Comparison of ENCODE assay signal across 1 cellular context in genomic region chr15:59688888-59689625, GRCh38.
TF ChIP-seq lines count a peak whose summit lies in the region.

BNIP2 (minus strand) TSS chr15:59689320; CDS start chr15:59682457, 6,863 bp downstream.

TF ChIP-seq in HepG2, 621 proteins besides CTCF, POLR2A, EP300 and RAD21 (continued from another document and continues in another):
- TF ChIP-seq ZNF740 (CRISPR knock-in tag; IDR thresholded peaks at IDR 0.05) = no peak; the same call in 1 of the 2 replicates
- TF ChIP-seq ESRRA (CRISPR knock-in tag; IDR thresholded peaks at IDR 0.05; ENCODE audit: low read depth) = no peak
- TF ChIP-seq JARID2 (CRISPR knock-in tag; IDR thresholded peaks at IDR 0.05; ENCODE audit: insufficient replicate concordance) = no peak
- no peak for TF ChIP-seq ZNF678 (CRISPR knock-in tag; IDR thresholded peaks at IDR 0.05)
- no peak for TF ChIP-seq POLR2AphosphoS2 (IDR thresholded peaks at IDR 0.05; ENCODE audit: low read depth, low read length)
- peak; percentile 57; the same call in 1 of the 2 replicates for TF ChIP-seq HDAC2 (CRISPR knock-in tag; IDR thresholded peaks at IDR 0.05)
- no peak for TF ChIP-seq ATF5 (CRISPR knock-in tag; IDR thresholded peaks at IDR 0.05; ENCODE audit: low read depth)
- peak; percentile 88 for TF ChIP-seq ZNF563 (CRISPR knock-in tag; IDR thresholded peaks at IDR 0.05)
- TF ChIP-seq SMARCE1 (IDR thresholded peaks at IDR 0.05; ENCODE audit: borderline replicate concordance) = no peak
- no peak for TF ChIP-seq ZNF264 (CRISPR knock-in tag; IDR thresholded peaks at IDR 0.05)
- peak; percentile 88 for TF ChIP-seq GMEB1 (CRISPR knock-in tag; IDR thresholded peaks at IDR 0.05; ENCODE audit: borderline replicate concordance)
- peak; percentile 68; the same call in 1 of the 2 replicates for TF ChIP-seq ZNF674 (CRISPR knock-in tag; IDR thresholded peaks at IDR 0.05; ENCODE audit: low read depth)
- TF ChIP-seq CEBPZ (IDR thresholded peaks at IDR 0.05; ENCODE audit: low read length) = no peak
- TF ChIP-seq HNF4A (CRISPR knock-in tag; IDR thresholded peaks at IDR 0.05) = 0 out of 2 replicates have a peak, but pooled peaks have one; percentile 16
- TF ChIP-seq RXRA (CRISPR knock-in tag; IDR thresholded peaks at IDR 0.05) = peak; percentile 78
- TF ChIP-seq HHEX (CRISPR knock-in tag; IDR thresholded peaks at IDR 0.05) = no peak
- TF ChIP-seq CHD4 (IDR thresholded peaks at IDR 0.05; ENCODE audit: borderline replicate concordance, low read length) = no peak
- peak; percentile 83 for TF ChIP-seq ZNF552 (CRISPR knock-in tag; IDR thresholded peaks at IDR 0.05; ENCODE audit: borderline replicate concordance)
- peak; percentile 53; the same call in 1 of the 2 replicates for TF ChIP-seq MYNN (CRISPR knock-in tag; IDR thresholded peaks at IDR 0.05; ENCODE audit: low read depth)
- TF ChIP-seq SUZ12 (IDR thresholded peaks at IDR 0.05; ENCODE audit: low read depth, low read length) = no peak
- no peak for TF ChIP-seq FIP1L1 (IDR thresholded peaks at IDR 0.05; ENCODE audit: borderline replicate concordance, insufficient read depth, low read depth, low read length)
- TF ChIP-seq MXD3 (CRISPR knock-in tag; IDR thresholded peaks at IDR 0.05) = 0 out of 2 replicates have a peak, but pooled peaks have one; percentile 45
- peak; percentile 78 for TF ChIP-seq HNRNPLL (IDR thresholded peaks at IDR 0.05; ENCODE audit: low read depth, low read length, poor library complexity, severe bottlenecking)
- TF ChIP-seq NR2F2 (IDR thresholded peaks at IDR 0.05; ENCODE audit: borderline replicate concordance, low read depth) = no peak
- peak; percentile 62; the same call in 1 of the 2 replicates for TF ChIP-seq ZNF280B (CRISPR knock-in tag; IDR thresholded peaks at IDR 0.05; ENCODE audit: borderline replicate concordance)
- no peak for TF ChIP-seq SRSF9 (IDR thresholded peaks at IDR 0.05; ENCODE audit: borderline replicate concordance, insufficient read depth, low read depth, low read length, poor library complexity, severe bottlenecking)
- 0 out of 2 replicates have a peak, but pooled peaks have one; percentile 12 for TF ChIP-seq MIXL1 (CRISPR knock-in tag; IDR thresholded peaks at IDR 0.05)
- TF ChIP-seq PHB2 (IDR thresholded peaks at IDR 0.05; ENCODE audit: partially characterized antibody) = no peak
- no peak for TF ChIP-seq ZFAT (CRISPR knock-in tag; conservative IDR thresholded peaks at IDR 0.05)
- TF ChIP-seq BCLAF1 (IDR thresholded peaks at IDR 0.05) = no peak
- no peak for TF ChIP-seq KLF13 (CRISPR knock-in tag; IDR thresholded peaks at IDR 0.05)
- peak; percentile 68 for TF ChIP-seq HNRNPK (IDR thresholded peaks at IDR 0.05; ENCODE audit: low read depth, low read length, poor library complexity, severe bottlenecking)
- TF ChIP-seq ZNF318 (CRISPR knock-in tag; IDR thresholded peaks at IDR 0.05) = no peak
- no peak for TF ChIP-seq ZSCAN12 (CRISPR knock-in tag; IDR thresholded peaks at IDR 0.05)
- TF ChIP-seq KLF6 (CRISPR knock-in tag; IDR thresholded peaks at IDR 0.05) = no peak; the same call in 1 of the 2 replicates
- peak; percentile 54; the same call in 1 of the 2 replicates for TF ChIP-seq JUND (CRISPR knock-in tag; IDR thresholded peaks at IDR 0.05)
- no peak for TF ChIP-seq PAX8 (CRISPR knock-in tag; IDR thresholded peaks at IDR 0.05; ENCODE audit: borderline replicate concordance)
- TF ChIP-seq SAP130 (CRISPR knock-in tag; IDR thresholded peaks at IDR 0.05; ENCODE audit: low read depth) = peak; percentile 92
- peak; percentile 31; the same call in 1 of the 2 replicates for TF ChIP-seq NKX3-1 (CRISPR knock-in tag; IDR thresholded peaks at IDR 0.05)
- TF ChIP-seq ZNF496 (CRISPR knock-in tag; IDR thresholded peaks at IDR 0.05; ENCODE audit: insufficient replicate concordance) = no peak
- TF ChIP-seq ZNF558 (CRISPR knock-in tag; IDR thresholded peaks at IDR 0.05; ENCODE audit: borderline replicate concordance) = peak; percentile 58; the same call in 1 of the 2 replicates
- peak; percentile 71; the same call in 1 of the 2 replicates for TF ChIP-seq ZNF704 (CRISPR knock-in tag; IDR thresholded peaks at IDR 0.05; ENCODE audit: borderline replicate concordance)
